22 cellular contexts compared by ENCODE assay signal in genomic region chr13:113538689-113539058, GRCh38.
"Had no signal": no experiment of that assay in that cellular context is flagged by ENCODE, and none has a peak within 500 bp of the region (broad histone marks: within the 10 kb centered on the region; RNA-seq: fewer than 3 reads in every experiment).

No MANE protein-coding gene starts in this region.

- H3K9ac ChIP-seq: parathyroid adenoma had no signal

- H3K36me3 ChIP-seq: thyroid gland had no signal

- H3K9me3 ChIP-seq: neutrophil, thyroid gland had no signal

- H2AFZ ChIP-seq: parathyroid adenoma had no signal

- DNase-seq: activated CD4-positive, alpha-beta memory T cell treated with anti-CD3 and anti-CD28 coated beads, Interleukin-2, amount 10 ng/mL, durations not matched to agents 7 days and 5 days; activated CD4-positive, alpha-beta T cell treated with anti-CD3 and anti-CD28 coated beads for 48 hours; activated CD4-positive, CD25-positive, alpha-beta regulatory T cell; activated naive CD4-positive, alpha-beta T cell treated with Interleukin-2 at 50 U/mL for 16 hours; activated naive CD8-positive, alpha-beta T cell treated with anti-CD3 and anti-CD28 coated beads, Interleukin-2, amount 10 ng/mL, durations not matched to agents 7 days and 5 days; activated T-cell treated with anti-CD3 and anti-CD28 coated beads, Interleukin-2, amount 50 U/mL, for 1 hour; amygdala; left ventricle myocardium superior; mesenchymal stem cell; naive thymus-derived CD8-positive, alpha-beta T cell; stimulated activated CD4-positive, alpha-beta T cell treated with anti-CD3 and anti-CD28 coated beads, Interleukin-12 subunit alpha, Interleukin-12 subunit beta, amount 100 ng/mL, for 4 hours; stimulated activated CD4-positive, alpha-beta T cell treated with anti-CD3 and anti-CD28 coated beads, Interleukin-1b, Interleukin-23, amount 100 ng/mL, for 48 hours; stimulated activated CD8-positive, alpha-beta memory T cell treated with anti-CD3 and anti-CD28 coated beads, Interleukin-4, amount 100 ng/mL, for 48 hours; stimulated activated naive CD4-positive, alpha-beta T cell; T1000; thyroid gland had no signal

- H3K4me3 ChIP-seq: cardiac muscle cell, thyroid gland had no signal

- H3K27me3 ChIP-seq: cardiac muscle cell, neutrophil, thyroid gland had no signal

- H3K27ac ChIP-seq: cardiac muscle cell, neutrophil, parathyroid adenoma, thyroid gland had no signal

- FAIRE-seq: endometrium, frontal cortex had no signal

- ATAC-seq: activated T-helper 17 cell treated with anti-CD3 and anti-CD28 coated beads, Interleukin-2, amount 50 U/mL, for 72 hours; left ventricle myocardium superior; naive thymus-derived CD8-positive, alpha-beta T cell had no signal

- H3K4me1 ChIP-seq: parathyroid adenoma, thyroid gland had no signal
